In the genomic region with DNA sequence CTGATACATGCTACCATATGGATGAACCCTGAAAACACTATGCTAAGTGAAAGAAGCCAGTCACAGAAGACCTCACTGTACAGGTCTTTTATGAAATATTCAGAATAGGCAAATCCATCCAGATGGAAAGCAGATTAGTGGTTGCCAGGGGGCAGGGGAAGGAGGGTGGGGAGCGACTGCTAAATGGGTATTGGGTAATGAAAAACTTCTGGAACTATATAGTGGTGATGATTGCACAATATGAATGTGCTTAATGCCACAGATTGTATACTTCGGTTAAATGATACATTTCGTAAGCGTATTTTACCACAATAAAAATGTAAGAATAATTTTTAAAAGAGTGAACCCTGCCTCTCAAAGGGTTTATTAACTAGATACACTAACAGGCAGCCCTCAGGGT, we compare ENCODE assay signal across 15 cellular contexts. TPM values are rescaled to one million over a fixed set of nuclear protein-coding genes. Genes with fewer than 3 reads are reported as not detected.
"Had no signal": no experiment of that assay in that cellular context is flagged by ENCODE, and none has a peak within 500 bp of the region (broad histone marks: within the 10 kb centered on the region; RNA-seq: fewer than 3 reads in every experiment).

No MANE protein-coding gene starts in this region.

- ATAC-seq: activated CD4-positive, CD25-positive, alpha-beta regulatory T cell treated with anti-CD3 and anti-CD28 coated beads, Interleukin-2, amount 50 U/mL, for 24 hours; left colon; lower lobe of right lung; sciatic nerve; upper lobe of right lung had no signal

- H3K4me3 ChIP-seq: lower lobe of right lung, ovary, spleen, stomach, thoracic aorta, upper lobe of right lung had no signal

- H3K27me3 ChIP-seq: ovary, upper lobe of right lung had no signal

- H3K9me3 ChIP-seq: lower lobe of right lung, ovary, spleen, stomach, thoracic aorta, upper lobe of right lung had no signal

- H3K27ac ChIP-seq: lower lobe of right lung, ovary, spleen, stomach, thoracic aorta, upper lobe of right lung had no signal

- H3K4me1 ChIP-seq: lower lobe of right lung, spleen, stomach, upper lobe of right lung had no signal

- H3K36me3 ChIP-seq: lower lobe of right lung, ovary, spleen, stomach, thoracic aorta, upper lobe of right lung had no signal

- DNase-seq: activated CD4-positive, alpha-beta T cell treated with anti-CD3 and anti-CD28 coated beads, Interleukin-2, amount 50 U/mL, for 1 hour; activated naive CD4-positive, alpha-beta T cell; aorta; effector CD8-positive, alpha-beta T cell; left colon; lower lobe of right lung; midbrain; ovary; spleen; stomach; upper lobe of right lung had no signal

RNA-seq across cellular contexts. Expression of gene KSR2, which starts 11.8 kb away (rescaled TPM):
- total RNA-seq: aorta, myocyte, sciatic nerve had no signal
